8 cellular contexts compared by ENCODE assay signal in genomic region chrX:70454441-70455365, GRCh38. TPM values are rescaled to one million over a fixed set of nuclear protein-coding genes. Genes with fewer than 3 reads are reported as not detected.
DNase-seq lines count a peak whose midpoint lies in the region; ATAC-seq and TF ChIP-seq lines count a peak whose summit lies in the region.

No MANE protein-coding gene starts in this region.

- no peaks in the 10 kb centered on the region for H3K4me1 ChIP-seq in A673 (ENCODE audit: insufficient read depth, low read length, poor library complexity, severe bottlenecking)
- H3K4me1 ChIP-seq in endodermal cell (ENCODE audit: control insufficient read depth, insufficient read depth, low read length): no peaks in the 10 kb centered on the region
- peaks cover 16% of the 10 kb centered on the region for H3K4me1 ChIP-seq in muscle layer of colon (ENCODE audit: insufficient read depth, low read length)
- no peaks in the 10 kb centered on the region for H3K4me1 ChIP-seq in testis

- CTCF ChIA-PET in A673 (lab: Charles Lee): interaction anchor here (0.6 to 0.8 kb wide), 4 partner anchors 21 to 307 kb away, joined by 3 to 4 read pairs (median 3); no protein-coding TSS in a partner anchor
- CTCF ChIA-PET in activated CD4-positive, alpha-beta memory T cell treated with anti-CD3 and anti-CD28 coated beads, Interleukin-2, amount 10 ng/mL, durations not matched to agents 7 days and 5 days (lab: Charles Lee): interaction anchor here (0.6 to 3.1 kb wide), 5 partner anchors 16 to 506 kb away, joined by 3 to 9 read pairs (median 5); no protein-coding TSS in a partner anchor

- H3K27me3 ChIP-seq in A673 (replicated peaks; ENCODE audit: insufficient read depth, low read depth, low read length, poor library complexity) (no peaks in the 10 kb centered on the region), endodermal cell (ENCODE audit: control insufficient read depth, insufficient read depth, low read length, poor library complexity, severe bottlenecking) (no peaks in the 10 kb centered on the region), muscle layer of colon (ENCODE audit: control insufficient read depth in 1 of 2, insufficient read depth in 2 of 2, low read length in 2 of 2) (peaks cover 0 to 30% of the 10 kb centered on the region in 2 donors), testis (no peaks in the 10 kb centered on the region)

- H3K36me3 ChIP-seq in A673 (ENCODE audit: insufficient read depth, low read length, poor library complexity, severe bottlenecking) (no peaks in the 10 kb centered on the region), endodermal cell (ENCODE audit: control insufficient read depth, insufficient read depth, low read length) (peaks cover 8% of the 10 kb centered on the region), muscle layer of colon (ENCODE audit: insufficient read depth, low read length) (no peaks in the 10 kb centered on the region), testis (ENCODE audit: low read depth, missing control alignments) (no peaks in the 10 kb centered on the region)

- no peaks in the 10 kb centered on the region for H3K9me3 ChIP-seq in A673 (ENCODE audit: low read depth, low read length, poor library complexity, severe bottlenecking)
- H3K9me3 ChIP-seq in endodermal cell (ENCODE audit: control insufficient read depth, low read length): no peaks in the 10 kb centered on the region
- no peaks in the 10 kb centered on the region for H3K9me3 ChIP-seq in muscle layer of colon (ENCODE audit: low read length)
- H3K9me3 ChIP-seq in testis: no peaks in the 10 kb centered on the region

- POLR2A ChIA-PET in A673 (lab: Charles Lee; ENCODE audit: low non-redundant PET): no interaction called here
- POLR2A ChIA-PET in activated CD4-positive, alpha-beta memory T cell treated with anti-CD3 and anti-CD28 coated beads, Interleukin-2, amount 10 ng/mL, durations not matched to agents 7 days and 5 days (lab: Charles Lee): interaction anchor here (1.0 to 2.3 kb wide), 3 partner anchors 50 to 202 kb away, joined by 4 to 9 read pairs (median 4); no protein-coding TSS in a partner anchor

- H3K4me3 Mint-ChIP-seq in activated CD4-positive, alpha-beta memory T cell treated with anti-CD3 and anti-CD28 coated beads, Interleukin-2, amount 10 ng/mL, durations not matched to agents 7 days and 5 days: peak overlapping the region; percentile 82
- peak overlapping the region; percentile 85 for H3K4me3 Mint-ChIP-seq in endodermal cell

- intact Hi-C loops in A673 (cut with micrococcal nuclease; ENCODE audit: unreplicated experiment): loop anchor here (1.0 to 5.0 kb wide), 4 partner anchors 100 to 513 kb away; no protein-coding TSS in a partner anchor
- intact Hi-C loops in testis (cut with DNase I; ENCODE audit: low total_unique reads): no loop called here

- H3K4me3 ChIP-seq in A673 (ENCODE audit: low read depth, low read length, poor library complexity, severe bottlenecking): peak overlapping the region; percentile 53
- H3K4me3 ChIP-seq in endodermal cell (ENCODE audit: low read length): peak overlapping the region; percentile 91
- peak overlapping the region; percentile 31 to 60 for H3K4me3 ChIP-seq in muscle layer of colon (ENCODE audit: low read depth in 1 of 2, low read length in 2 of 2)
- peak overlapping the region; percentile 51 to 55 for H3K4me3 ChIP-seq in testis

- peaks cover 20% of the 10 kb centered on the region for H3K36me3 Mint-ChIP-seq in activated CD4-positive, alpha-beta memory T cell treated with anti-CD3 and anti-CD28 coated beads, Interleukin-2, amount 10 ng/mL, durations not matched to agents 7 days and 5 days (ENCODE audit: low read depth)
- peaks cover 7% of the 10 kb centered on the region for H3K36me3 Mint-ChIP-seq in endodermal cell (ENCODE audit: low read depth)

- peaks cover 45% of the 10 kb centered on the region for H3K4me1 Mint-ChIP-seq in activated CD4-positive, alpha-beta memory T cell treated with anti-CD3 and anti-CD28 coated beads, Interleukin-2, amount 10 ng/mL, durations not matched to agents 7 days and 5 days
- peaks cover 7% of the 10 kb centered on the region for H3K4me1 Mint-ChIP-seq in endodermal cell

- peak overlapping the region; percentile 84 for H3K27ac Mint-ChIP-seq in activated CD4-positive, alpha-beta memory T cell treated with anti-CD3 and anti-CD28 coated beads, Interleukin-2, amount 10 ng/mL, durations not matched to agents 7 days and 5 days
- H3K27ac Mint-ChIP-seq in endodermal cell: peak overlapping the region; percentile 94

- no peaks in the 10 kb centered on the region for H3K27me3 Mint-ChIP-seq in activated CD4-positive, alpha-beta memory T cell treated with anti-CD3 and anti-CD28 coated beads, Interleukin-2, amount 10 ng/mL, durations not matched to agents 7 days and 5 days
- no peaks in the 10 kb centered on the region for H3K27me3 Mint-ChIP-seq in endodermal cell (ENCODE audit: insufficient read depth)

- ATAC-seq in GM18870 (IDR thresholded peaks at IDR 0.05; ENCODE audit: unreplicated experiment): peak; percentile 33
- peak; percentile 65 for ATAC-seq in HG03280 (IDR thresholded peaks at IDR 0.05; ENCODE audit: unreplicated experiment)

- peak overlapping the region; percentile 76 for H3K27ac ChIP-seq in A673 (ENCODE audit: low read depth, low read length, poor library complexity, severe bottlenecking)
- H3K27ac ChIP-seq in endodermal cell (ENCODE audit: low read depth, low read length): peak overlapping the region; percentile 90
- peak overlapping the region; percentile 66 for H3K27ac ChIP-seq in muscle layer of colon (ENCODE audit: low read depth, low read length)
- no peak overlapping the region for H3K27ac ChIP-seq in testis

- H3K9me3 Mint-ChIP-seq in activated CD4-positive, alpha-beta memory T cell treated with anti-CD3 and anti-CD28 coated beads, Interleukin-2, amount 10 ng/mL, durations not matched to agents 7 days and 5 days: no peaks in the 10 kb centered on the region
- H3K9me3 Mint-ChIP-seq in endodermal cell: peaks cover 59% of the 10 kb centered on the region

- BruUV-seq in A673 (replicated peaks; lab: Mats Ljungman, UMichigan): no TSS peak

- 0 to 1% methylated on average over 3 to 46 of the region's 48 CpGs for WGBS in endodermal cell (ENCODE audit: insufficient coverage in 1 of 2, insufficient read length in 1 of 2), 2 experiments
- WGBS in testis, 2 donors: 4 to 8% methylated on average over 4 to 37 of the region's 48 CpGs

- DNase-seq in A673 (ENCODE audit: low spot score) (peak; percentile 87), NCI-H510A (lab: John Stamatoyannopoulos, UW) (peak; percentile 93), endodermal cell (peak; percentile 95), testis (peak; percentile 66)
- DNase-seq in activated CD4-positive, alpha-beta memory T cell treated with anti-CD3 and anti-CD28 coated beads, Interleukin-2, amount 10 ng/mL, durations not matched to agents 7 days and 5 days: peak; percentile 79

- TF ChIP-seq CTCF in A673 (conservative IDR thresholded peaks at IDR 0.05; ENCODE audit: low read depth, low read length) (peak; percentile 91), endodermal cell (conservative IDR thresholded peaks at IDR 0.05) (peak; percentile 84), testis (IDR thresholded peaks at IDR 0.05) (peak; percentile 30 to 68 (median 52))

- H3K9ac ChIP-seq in endodermal cell (ENCODE audit: extremely low read depth, low read length, poor library complexity, severe bottlenecking) (peak overlapping the region; percentile 94), muscle layer of colon (ENCODE audit: low read length) (no peak overlapping the region)

- TF ChIP-seq POLR2A in testis (IDR thresholded peaks at IDR 0.05): no peak

RNA-seq across cellular contexts. Expression of gene DLG3, which starts 10.1 kb away (rescaled TPM):
- total RNA-seq in A673 (2021) (32.8 and 34.0 TPM in 2 replicates), endodermal cell (10 to 100 TPM; 53.9 to 59.4 TPM), testis (1 to 10 TPM; 5.6 to 7.1 TPM)
- 10 to 100 TPM; 33.3 to 39.9 TPM for total RNA-seq in activated CD4-positive, alpha-beta memory T cell treated with anti-CD3 and anti-CD28 coated beads, Interleukin-2, amount 10 ng/mL, durations not matched to agents 7 days and 5 days
- 33.7 TPM for polyA plus RNA-seq in endodermal cell (2013, experiment 1 of 2)
- polyA plus RNA-seq in endodermal cell (2013, experiment 2 of 2): 31.8 TPM
- polyA plus RNA-seq in testis (ENCODE audit: insufficient read depth, low read depth, low replicate concordance): 7.8 TPM

RNA-seq across cellular contexts. Expression of gene GDPD2, which starts 31.6 kb away (rescaled TPM):
- total RNA-seq in A673 (2021) (0.68 and 0.84 TPM in 2 replicates), endodermal cell (1 to 10 TPM in 1 of 2 donors, under 1 TPM in 1; 0.55 to 1.5 TPM), testis (not detected)
- under 1 TPM; 0.23 TPM for total RNA-seq in activated CD4-positive, alpha-beta memory T cell treated with anti-CD3 and anti-CD28 coated beads, Interleukin-2, amount 10 ng/mL, durations not matched to agents 7 days and 5 days
- 14.0 TPM for polyA plus RNA-seq in endodermal cell (2013, experiment 1 of 2)
- polyA plus RNA-seq in endodermal cell (2013, experiment 2 of 2): 10.5 TPM
- not detected for polyA plus RNA-seq in testis (ENCODE audit: insufficient read depth, low read depth, low replicate concordance)

Comparison
In these comparisons a context has a peak if more than half of its experiments do, and no peak if none do; other contexts are left out.
1. H3K27ac ChIP-seq: peak in A673 (single experiment), endodermal cell (single experiment) and muscle layer of colon (single experiment); none in testis (0 of 2).
2. Peak in every context shown above with its lines, with median percentiles within 50 percentile points of each other: DNase-seq, H3K4me3 ChIP-seq and CTCF ChIP-seq.